In the genomic region with DNA sequence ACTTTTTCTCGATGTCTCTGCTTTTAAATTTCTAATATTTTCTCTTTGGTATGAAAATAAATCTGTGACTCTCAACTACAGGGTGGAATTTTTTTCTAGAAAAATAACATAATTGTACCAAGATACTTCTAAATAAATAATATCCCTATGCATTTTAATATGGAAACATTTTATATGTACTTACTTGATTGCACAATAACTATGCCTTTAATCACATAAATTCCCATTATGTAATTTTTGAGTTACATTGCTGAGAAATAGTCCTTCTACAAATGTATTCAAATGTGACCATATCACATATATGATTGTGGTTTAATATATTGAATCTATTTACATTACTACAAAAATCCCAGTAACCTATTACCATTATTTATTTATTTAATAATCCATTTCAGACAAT, we compare ENCODE assay signal across 7 cellular contexts.
"Had no signal": no experiment of that assay in that cellular context is flagged by ENCODE, and none has a peak within 500 bp of the region (broad histone marks: within the 10 kb centered on the region; RNA-seq: fewer than 3 reads in every experiment).

No MANE protein-coding gene starts in this region.

- H2AFZ ChIP-seq: GM23338 had no signal

- H3K27ac Mint-ChIP-seq: GM23338, H9 had no signal

- H3K4me2 ChIP-seq: GM23338 had no signal

- DNase-seq: H9, HCEC 1CT, KBM-7 had no signal

- H3K4me3 ChIP-seq: GM23338 had no signal

- FAIRE-seq: H1, H54, HTR-8/SVneo had no signal

- ATAC-seq: GM23338 had no signal

- H3K4me3 Mint-ChIP-seq: GM23338, H9 had no signal
